Comparison of ENCODE assay signal across 17 cellular contexts in the genomic region with DNA sequence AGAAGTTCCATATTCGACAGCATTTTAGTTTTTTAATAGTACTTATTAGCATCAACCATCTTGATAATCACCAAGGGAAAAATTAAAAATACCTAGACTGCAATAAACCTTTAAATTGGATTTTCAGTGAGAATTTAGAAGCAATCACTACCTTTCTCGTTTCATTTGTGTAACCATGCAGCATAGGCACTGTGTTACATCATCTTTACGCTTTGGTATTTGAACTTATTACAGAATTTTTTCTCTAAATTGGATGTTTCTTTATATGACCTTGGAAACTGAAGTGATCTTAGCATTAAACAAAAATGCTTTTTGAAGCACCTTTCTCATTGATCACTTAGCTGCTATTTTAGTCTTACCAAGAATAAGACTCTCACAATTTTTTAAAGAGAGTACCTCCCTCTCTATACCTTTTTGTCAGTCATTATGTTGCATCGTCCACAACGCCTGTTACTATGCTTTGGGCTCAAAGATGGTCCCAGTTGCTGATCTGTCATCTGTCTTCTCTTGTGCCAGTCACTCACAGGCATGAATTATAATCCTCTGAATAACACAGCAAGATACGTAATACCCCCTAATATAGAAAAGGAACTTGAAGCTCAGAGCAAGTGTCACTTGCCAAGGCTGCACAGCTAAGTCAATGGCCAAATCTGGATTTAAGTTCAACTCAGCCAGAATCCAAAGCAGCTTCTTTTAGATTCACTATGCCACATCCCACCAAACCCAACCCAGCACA. TPM values are rescaled to one million over a fixed set of nuclear protein-coding genes. Genes with fewer than 3 reads are reported as not detected.
DNase-seq lines count a peak whose midpoint lies in the region; ATAC-seq and TF ChIP-seq lines count a peak whose summit lies in the region.
"Had no signal": no experiment of that assay in that cellular context is flagged by ENCODE, and none has a peak within 500 bp of the region (broad histone marks: within the 10 kb centered on the region; RNA-seq: fewer than 3 reads in every experiment).

No MANE protein-coding gene starts in this region.

- peak overlapping the region; percentile 62 to 72 for H3K27ac ChIP-seq in right atrium auricular region
- peak overlapping the region; percentile 90 for H3K27ac ChIP-seq in skeletal muscle tissue (ENCODE audit: low read depth, low read length)
- no peak overlapping the region for H3K27ac ChIP-seq in neuronal stem cell (replicated peaks; ENCODE audit: low read length)

- H4K8ac ChIP-seq in neuronal stem cell (ENCODE audit: low read depth, low read length), result no peak overlapping the region

- H3K27ac Mint-ChIP-seq in activated CD4-positive, alpha-beta memory T cell treated with anti-CD3 and anti-CD28 coated beads, Interleukin-2, amount 10 ng/mL, durations not matched to agents 7 days and 5 days, result peak overlapping the region; percentile 4
- no peak overlapping the region for H3K27ac Mint-ChIP-seq in activated CD4-positive, alpha-beta memory T cell treated with anti-CD3 and anti-CD28 coated beads for 36 hours
- peak overlapping the region; percentile 4 for H3K27ac Mint-ChIP-seq in activated T-helper 2 cell treated with anti-CD3 and anti-CD28 coated beads, Interferon-gamma antibody, Interleukin-2, Interleukin-4, amounts not matched to agents 10 μg/mL and 5 μg/mL and 100 μg/mL, durations not matched to agents 14 hours and 24 hours and 36 hours
- H3K27ac Mint-ChIP-seq: activated T-helper 1 cell treated with anti-CD3 and anti-CD28 coated beads, Interleukin-12 subunit alpha, Interleukin-12 subunit beta, Interleukin-2, Interleukin-4 antibody, amounts not matched to agents 30 ng/mL and 10 ng/mL and 1 ng/mL, durations not matched to agents 14 hours and 24 hours and 36 hours had no signal

- no peaks in the 10 kb centered on the region for H3K79me1 ChIP-seq in neuronal stem cell (ENCODE audit: low read depth, low read length)

- DNase-seq in activated CD4-positive, alpha-beta memory T cell treated with anti-CD3 and anti-CD28 coated beads, Interleukin-2, amount 10 ng/mL, durations not matched to agents 7 days and 5 days, result no peak
- DNase-seq in activated CD4-positive, alpha-beta memory T cell treated with anti-CD3 and anti-CD28 coated beads for 36 hours, result no peak
- DNase-seq in activated T-helper 2 cell treated with anti-CD3 and anti-CD28 coated beads, Interferon-gamma antibody, Interleukin-2, Interleukin-4, amounts not matched to agents 10 μg/mL and 5 μg/mL and 100 μg/mL, durations not matched to agents 14 hours and 24 hours and 36 hours (ENCODE audit: low spot score), result no peak
- no peak for DNase-seq in right atrium auricular region (ENCODE audit: low spot score)
- DNase-seq in neuronal stem cell (ENCODE audit: low spot score), result no peak
- DNase-seq: central memory CD4-positive, alpha-beta T cell; foreskin melanocyte; GF-D8; kidney glomerular epithelial cell; NCI-H1105 treated with DMSO at 0.1 percent for 48 hours; NCI-H524 treated with DMSO at 0.1 percent for 48 hours; stimulated activated naive CD8-positive, alpha-beta T cell treated with anti-CD3 and anti-CD28 coated beads, Interleukin-15, Interleukin-2, amounts not matched to agents 100 U/mL and 50 U/mL, for 24 hours; upper lobe of left lung had no signal

- CTCF ChIA-PET in activated CD4-positive, alpha-beta memory T cell treated with anti-CD3 and anti-CD28 coated beads, Interleukin-2, amount 10 ng/mL, durations not matched to agents 7 days and 5 days (lab: Charles Lee), result interaction anchor here (0.9 to 1.6 kb wide), 2 partner anchors 25 to 187 kb away, joined by 3 to 4 read pairs; no protein-coding TSS in a partner anchor
- CTCF ChIA-PET in activated CD4-positive, alpha-beta memory T cell treated with anti-CD3 and anti-CD28 coated beads for 36 hours (lab: Charles Lee), result interaction anchor here (0.7 to 3.7 kb wide), 5 partner anchors 12 to 339 kb away, joined by 3 to 14 read pairs (median 5); no protein-coding TSS in a partner anchor

- no peak overlapping the region for H2BK5ac ChIP-seq in neuronal stem cell (ENCODE audit: low read length)

- H3K4me2 ChIP-seq in neuronal stem cell (ENCODE audit: insufficient read depth, low read length, poor library complexity, severe bottlenecking), result no peak overlapping the region

- H3K4me1 Mint-ChIP-seq in activated CD4-positive, alpha-beta memory T cell treated with anti-CD3 and anti-CD28 coated beads, Interleukin-2, amount 10 ng/mL, durations not matched to agents 7 days and 5 days, result peaks cover 6% of the 10 kb centered on the region
- H3K4me1 Mint-ChIP-seq in activated CD4-positive, alpha-beta memory T cell treated with anti-CD3 and anti-CD28 coated beads for 36 hours (ENCODE audit: low read depth), result peaks cover 3% of the 10 kb centered on the region
- H3K4me1 Mint-ChIP-seq in activated T-helper 2 cell treated with anti-CD3 and anti-CD28 coated beads, Interferon-gamma antibody, Interleukin-2, Interleukin-4, amounts not matched to agents 10 μg/mL and 5 μg/mL and 100 μg/mL, durations not matched to agents 14 hours and 24 hours and 36 hours (ENCODE audit: low read depth), result peaks cover 4% of the 10 kb centered on the region

- no peak overlapping the region for H2BK15ac ChIP-seq in neuronal stem cell (ENCODE audit: low read length)

- no peaks in the 10 kb centered on the region for H3K27me3 ChIP-seq in right atrium auricular region
- H3K27me3 ChIP-seq in skeletal muscle tissue (ENCODE audit: control insufficient read depth in 3 of 3, insufficient read depth in 3 of 3, low read length in 3 of 3), result no peaks in the 10 kb centered on the region
- H3K27me3 ChIP-seq in neuronal stem cell (ENCODE audit: control insufficient read depth in 3 of 3, insufficient read depth in 3 of 3, low read depth in 1 of 3, low read length in 3 of 3), result no peaks in the 10 kb centered on the region
- H3K27me3 ChIP-seq: upper lobe of left lung had no signal

- no peak overlapping the region for H2BK120ac ChIP-seq in neuronal stem cell (ENCODE audit: low read depth, low read length)

- H3K36me3 Mint-ChIP-seq in activated CD4-positive, alpha-beta memory T cell treated with anti-CD3 and anti-CD28 coated beads, Interleukin-2, amount 10 ng/mL, durations not matched to agents 7 days and 5 days (ENCODE audit: low read depth), result peaks cover 47% of the 10 kb centered on the region
- peaks cover 36% of the 10 kb centered on the region for H3K36me3 Mint-ChIP-seq in activated CD4-positive, alpha-beta memory T cell treated with anti-CD3 and anti-CD28 coated beads for 36 hours
- peaks cover 50% of the 10 kb centered on the region for H3K36me3 Mint-ChIP-seq in activated T-helper 2 cell treated with anti-CD3 and anti-CD28 coated beads, Interferon-gamma antibody, Interleukin-2, Interleukin-4, amounts not matched to agents 10 μg/mL and 5 μg/mL and 100 μg/mL, durations not matched to agents 14 hours and 24 hours and 36 hours (ENCODE audit: low read depth)

- H2AFZ ChIP-seq in neuronal stem cell (ENCODE audit: low read length), result no peak overlapping the region

- no peak overlapping the region for H3K23ac ChIP-seq in neuronal stem cell (ENCODE audit: low read depth, low read length, poor library complexity)

- H3K4me1 ChIP-seq in right atrium auricular region (peaks cover 0 to 10% of the 10 kb centered on the region in 2 donors), skeletal muscle tissue (ENCODE audit: control insufficient read depth in 3 of 3, insufficient read depth in 3 of 3, low read length in 3 of 3) (peaks cover 25 to 46% (median 30%) of the 10 kb centered on the region in 3 donors), neuronal stem cell (ENCODE audit: control insufficient read depth in 2 of 2, insufficient read depth in 1 of 2, low read depth in 1 of 2, low read length in 2 of 2) (no peaks in the 10 kb centered on the region)

- intact Hi-C loops in activated CD4-positive, alpha-beta memory T cell treated with anti-CD3 and anti-CD28 coated beads for 36 hours (cut with micrococcal nuclease), result no loop called here
- intact Hi-C loops in activated T-helper 2 cell treated with anti-CD3 and anti-CD28 coated beads, Interferon-gamma antibody, Interleukin-2, Interleukin-4, amounts not matched to agents 10 μg/mL and 5 μg/mL and 100 μg/mL, durations not matched to agents 14 hours and 24 hours and 36 hours (cut with micrococcal nuclease), result no loop called here

- H3K4me3 ChIP-seq in right atrium auricular region (no peak overlapping the region), skeletal muscle tissue (ENCODE audit: low read length in 3 of 3) (no peak overlapping the region), neuronal stem cell (ENCODE audit: low read length in 2 of 2) (no peak overlapping the region)
- H3K4me3 ChIP-seq: upper lobe of left lung had no signal

- H3K9me3 ChIP-seq in right atrium auricular region, result no peaks in the 10 kb centered on the region
- no peaks in the 10 kb centered on the region for H3K9me3 ChIP-seq in skeletal muscle tissue (ENCODE audit: control insufficient read depth in 3 of 3, low read length in 3 of 3)
- H3K9me3 ChIP-seq in neuronal stem cell (replicated peaks in 1 of 2; ENCODE audit: control insufficient read depth in 2 of 2, insufficient read depth in 1 of 2, low read depth in 1 of 2, low read length in 2 of 2), result no peaks in the 10 kb centered on the region
- H3K9me3 ChIP-seq: upper lobe of left lung had no signal

- no peak overlapping the region for H2AK5ac ChIP-seq in neuronal stem cell (ENCODE audit: low read depth, low read length)

- H3K36me3 ChIP-seq in right atrium auricular region (peaks cover 54% of the 10 kb centered on the region), skeletal muscle tissue (ENCODE audit: control insufficient read depth in 3 of 3, insufficient read depth in 3 of 3, low read length in 3 of 3) (peaks cover 19 to 21% (median 20%) of the 10 kb centered on the region in 3 donors), neuronal stem cell (replicated peaks in 1 of 2; ENCODE audit: control insufficient read depth in 2 of 2, insufficient read depth in 2 of 2, low read length in 2 of 2) (peaks cover 19 to 54% of the 10 kb centered on the region in 2 donors)

- H3K9ac ChIP-seq in skeletal muscle tissue (ENCODE audit: low read depth in 1 of 3, low read length in 3 of 3) (no peak overlapping the region), neuronal stem cell (ENCODE audit: low read depth, low read length, poor library complexity) (no peak overlapping the region)

- no CpG with 5 or more reads among the region's 6 CpGs for WGBS in neuronal stem cell (ENCODE audit: extremely low coverage in 2 of 2, insufficient read length in 2 of 2, insufficient replicate concordance in 1 of 2), 2 donors

- no peak overlapping the region for H3K4ac ChIP-seq in neuronal stem cell (ENCODE audit: low read length)

- H4K91ac ChIP-seq in neuronal stem cell (ENCODE audit: low read depth, low read length, poor library complexity), result no peak overlapping the region

- H3K27me3 Mint-ChIP-seq in activated CD4-positive, alpha-beta memory T cell treated with anti-CD3 and anti-CD28 coated beads, Interleukin-2, amount 10 ng/mL, durations not matched to agents 7 days and 5 days, result no peaks in the 10 kb centered on the region
- no peaks in the 10 kb centered on the region for H3K27me3 Mint-ChIP-seq in activated CD4-positive, alpha-beta memory T cell treated with anti-CD3 and anti-CD28 coated beads for 36 hours
- no peaks in the 10 kb centered on the region for H3K27me3 Mint-ChIP-seq in activated T-helper 2 cell treated with anti-CD3 and anti-CD28 coated beads, Interferon-gamma antibody, Interleukin-2, Interleukin-4, amounts not matched to agents 10 μg/mL and 5 μg/mL and 100 μg/mL, durations not matched to agents 14 hours and 24 hours and 36 hours (ENCODE audit: low read depth)

- H3K18ac ChIP-seq in neuronal stem cell (ENCODE audit: low read length), result no peak overlapping the region

- POLR2A ChIA-PET in activated CD4-positive, alpha-beta memory T cell treated with anti-CD3 and anti-CD28 coated beads, Interleukin-2, amount 10 ng/mL, durations not matched to agents 7 days and 5 days (lab: Charles Lee), result interaction anchor here (1.2 to 1.3 kb wide), 2 partner anchors 12 to 39 kb away, joined by 3 to 9 read pairs; no protein-coding TSS in a partner anchor
- POLR2A ChIA-PET in activated CD4-positive, alpha-beta memory T cell treated with anti-CD3 and anti-CD28 coated beads for 36 hours (lab: Charles Lee), result interaction anchor here (1.1 kb wide), 2 partner anchors 20 to 40 kb away, joined by 3 to 4 read pairs; a partner anchor contains a TSS

- no peak overlapping the region for H3K4me3 Mint-ChIP-seq in activated CD4-positive, alpha-beta memory T cell treated with anti-CD3 and anti-CD28 coated beads, Interleukin-2, amount 10 ng/mL, durations not matched to agents 7 days and 5 days
- H3K4me3 Mint-ChIP-seq in activated CD4-positive, alpha-beta memory T cell treated with anti-CD3 and anti-CD28 coated beads for 36 hours, result no peak overlapping the region
- H3K4me3 Mint-ChIP-seq in activated T-helper 2 cell treated with anti-CD3 and anti-CD28 coated beads, Interferon-gamma antibody, Interleukin-2, Interleukin-4, amounts not matched to agents 10 μg/mL and 5 μg/mL and 100 μg/mL, durations not matched to agents 14 hours and 24 hours and 36 hours (ENCODE audit: low read depth), result no peak overlapping the region
- H3K4me3 Mint-ChIP-seq: activated T-helper 1 cell treated with anti-CD3 and anti-CD28 coated beads, Interleukin-12 subunit alpha, Interleukin-12 subunit beta, Interleukin-2, Interleukin-4 antibody, amounts not matched to agents 30 ng/mL and 10 ng/mL and 1 ng/mL, durations not matched to agents 14 hours and 24 hours and 36 hours had no signal

- no peak overlapping the region for H3K14ac ChIP-seq in neuronal stem cell (ENCODE audit: low read length)

- H2BK12ac ChIP-seq in neuronal stem cell (ENCODE audit: low read length), result no peak overlapping the region

- no peak for TF ChIP-seq CTCF in right atrium auricular region (IDR thresholded peaks at IDR 0.05)

- ATAC-seq in HG03354 (IDR thresholded peaks at IDR 0.05; ENCODE audit: poor library complexity, severe bottlenecking, unreplicated experiment) (no peak), HG02973 (IDR thresholded peaks at IDR 0.05; ENCODE audit: unreplicated experiment) (no peak)
- ATAC-seq: stimulated activated naive CD8-positive, alpha-beta T cell treated with anti-CD3 and anti-CD28 coated beads, Interleukin-15, Interleukin-2, amounts not matched to agents 100 U/mL and 50 U/mL, for 24 hours had no signal

- no peaks in the 10 kb centered on the region for H3K9me3 Mint-ChIP-seq in activated CD4-positive, alpha-beta memory T cell treated with anti-CD3 and anti-CD28 coated beads, Interleukin-2, amount 10 ng/mL, durations not matched to agents 7 days and 5 days
- no peaks in the 10 kb centered on the region for H3K9me3 Mint-ChIP-seq in activated CD4-positive, alpha-beta memory T cell treated with anti-CD3 and anti-CD28 coated beads for 36 hours
- no peaks in the 10 kb centered on the region for H3K9me3 Mint-ChIP-seq in activated T-helper 2 cell treated with anti-CD3 and anti-CD28 coated beads, Interferon-gamma antibody, Interleukin-2, Interleukin-4, amounts not matched to agents 10 μg/mL and 5 μg/mL and 100 μg/mL, durations not matched to agents 14 hours and 24 hours and 36 hours
- H3K9me3 Mint-ChIP-seq: activated T-helper 1 cell treated with anti-CD3 and anti-CD28 coated beads, Interleukin-12 subunit alpha, Interleukin-12 subunit beta, Interleukin-2, Interleukin-4 antibody, amounts not matched to agents 30 ng/mL and 10 ng/mL and 1 ng/mL, durations not matched to agents 14 hours and 24 hours and 36 hours had no signal

RNA-seq across cellular contexts. Expression of a gene that starts 19.6 kb away (rescaled TPM):
- total RNA-seq in activated CD4-positive, alpha-beta memory T cell treated with anti-CD3 and anti-CD28 coated beads, Interleukin-2, amount 10 ng/mL, durations not matched to agents 7 days and 5 days, result 10 to 100 TPM; 35.5 to 36.2 TPM
- total RNA-seq in activated CD4-positive, alpha-beta memory T cell treated with anti-CD3 and anti-CD28 coated beads for 36 hours, result 10 to 100 TPM; 50.9 to 52.5 TPM
- total RNA-seq in activated T-helper 2 cell treated with anti-CD3 and anti-CD28 coated beads, Interferon-gamma antibody, Interleukin-2, Interleukin-4, amounts not matched to agents 10 μg/mL and 5 μg/mL and 100 μg/mL, durations not matched to agents 14 hours and 24 hours and 36 hours, result 46.2 and 49.6 TPM in 2 replicates
- total RNA-seq in right atrium auricular region (10 to 100 TPM; 27.2 to 37.0 TPM), skeletal muscle tissue (21.4 TPM)
- polyA plus RNA-seq in neuronal stem cell (2013, experiment 1 of 2), result 34.4 TPM
- polyA plus RNA-seq in neuronal stem cell (2013, experiment 2 of 2), result 33.0 TPM

RNA-seq across cellular contexts. Expression of a gene that starts 19.9 kb away (rescaled TPM):
- total RNA-seq in activated CD4-positive, alpha-beta memory T cell treated with anti-CD3 and anti-CD28 coated beads, Interleukin-2, amount 10 ng/mL, durations not matched to agents 7 days and 5 days, result 100 to 1,000 TPM in 1 of 2 experiments, 10 to 100 TPM in 1; 94.2 to 101 TPM
- 100 to 1,000 TPM; 119 to 122 TPM for total RNA-seq in activated CD4-positive, alpha-beta memory T cell treated with anti-CD3 and anti-CD28 coated beads for 36 hours
- total RNA-seq in activated T-helper 2 cell treated with anti-CD3 and anti-CD28 coated beads, Interferon-gamma antibody, Interleukin-2, Interleukin-4, amounts not matched to agents 10 μg/mL and 5 μg/mL and 100 μg/mL, durations not matched to agents 14 hours and 24 hours and 36 hours, result 94.1 and 95.9 TPM in 2 replicates
- total RNA-seq in right atrium auricular region, result 100 to 1,000 TPM; 139 to 163 TPM
- 58.5 TPM for total RNA-seq in skeletal muscle tissue
- polyA plus RNA-seq in neuronal stem cell (2013, experiment 1 of 2), result 86.8 TPM
- polyA plus RNA-seq in neuronal stem cell (2013, experiment 2 of 2), result 88.2 TPM

RNA-seq across cellular contexts. Expression of a gene that starts 38.0 kb away (rescaled TPM):
- 100 to 1,000 TPM; 475 to 481 TPM for total RNA-seq in activated CD4-positive, alpha-beta memory T cell treated with anti-CD3 and anti-CD28 coated beads, Interleukin-2, amount 10 ng/mL, durations not matched to agents 7 days and 5 days
- 100 to 1,000 TPM; 637 TPM for total RNA-seq in activated CD4-positive, alpha-beta memory T cell treated with anti-CD3 and anti-CD28 coated beads for 36 hours
- total RNA-seq in activated T-helper 2 cell treated with anti-CD3 and anti-CD28 coated beads, Interferon-gamma antibody, Interleukin-2, Interleukin-4, amounts not matched to agents 10 μg/mL and 5 μg/mL and 100 μg/mL, durations not matched to agents 14 hours and 24 hours and 36 hours, result 543 and 569 TPM in 2 replicates
- 100 to 1,000 TPM; 100 to 136 TPM for total RNA-seq in right atrium auricular region
- 87.2 TPM for total RNA-seq in skeletal muscle tissue
- 58.0 TPM for polyA plus RNA-seq in neuronal stem cell (2013, experiment 1 of 2)
- polyA plus RNA-seq in neuronal stem cell (2013, experiment 2 of 2), result 58.6 TPM
